ENCODE assay signal across 13 cellular contexts in genomic region chr12:116773276-116773731, GRCh38. TPM values are rescaled to one million over a fixed set of nuclear protein-coding genes. Genes with fewer than 3 reads are reported as not detected.
DNase-seq lines count a peak whose midpoint lies in the region; ATAC-seq and TF ChIP-seq lines count a peak whose summit lies in the region.
"Had no signal": no experiment of that assay in that cellular context is flagged by ENCODE, and none has a peak within 500 bp of the region (broad histone marks: within the 10 kb centered on the region; RNA-seq: fewer than 3 reads in every experiment).

No MANE protein-coding gene starts in this region.

- 61 to 70% methylated on average over 4 of the region's 4 CpGs for WGBS in lower leg skin, 2 donors

- H3K4me1 ChIP-seq in left lung, result no peaks in the 10 kb centered on the region

- TF ChIP-seq CTCF in coronary artery (IDR thresholded peaks at IDR 0.05) (no peak), left lung (IDR thresholded peaks at IDR 0.05) (no peak), lower leg skin (IDR thresholded peaks at IDR 0.05) (no peak)

- no peaks in the 10 kb centered on the region for H3K27me3 ChIP-seq in left lung

- intact Hi-C loops in left lung (cut with DNase I), result no loop called here
- intact Hi-C loops in lower leg skin (cut with DNase I; ENCODE audit: low total_unique reads), result no loop called here

- DNase-seq in EH (ENCODE audit: low read depth), result peak; percentile 48
- peak; percentile 12 for DNase-seq in HuH-7.5 (ENCODE audit: low spot score)
- peak; percentile 9 for DNase-seq in coronary artery (ENCODE audit: low spot score)
- no peak for DNase-seq in left lung
- DNase-seq in ecto neural progenitor cell (ENCODE audit: low spot score), result no peak
- DNase-seq in lower leg skin (ENCODE audit: low spot score in 2 of 2), result no peak
- DNase-seq: amygdala; NCI-H1694; occipital lobe; stimulated activated CD4-positive, alpha-beta T cell treated with anti-CD3 and anti-CD28 coated beads, Interleukin-2, amount 100 ng/mL, for 24 hours; stimulated activated naive CD8-positive, alpha-beta T cell treated with anti-CD3 and anti-CD28 coated beads, Interleukin-15, Interleukin-2, amounts not matched to agents 100 U/mL and 50 U/mL, for 24 hours had no signal

- no peaks in the 10 kb centered on the region for H3K9me3 ChIP-seq in left lung

- H3K36me3 ChIP-seq in left lung, result no peaks in the 10 kb centered on the region

- H3K27ac ChIP-seq in coronary artery (no peak overlapping the region), left lung (no peak overlapping the region)

- TF ChIP-seq POLR2A in lower leg skin (IDR thresholded peaks at IDR 0.05), result no peak

- H3K4me3 ChIP-seq in coronary artery, result no peak overlapping the region
- no peak overlapping the region for H3K4me3 ChIP-seq in left lung
- H3K4me3 ChIP-seq in lower leg skin (ENCODE audit: low read depth, poor library complexity, severe bottlenecking), result no peak overlapping the region

- ATAC-seq in left lung (peak; percentile 19), GM19351 (IDR thresholded peaks at IDR 0.05; ENCODE audit: unreplicated experiment) (no peak), HG02852 (IDR thresholded peaks at IDR 0.05; ENCODE audit: unreplicated experiment) (no peak)
- ATAC-seq: stimulated activated naive CD8-positive, alpha-beta T cell treated with anti-CD3 and anti-CD28 coated beads, Interleukin-15, Interleukin-2, amounts not matched to agents 100 U/mL and 50 U/mL, for 24 hours had no signal

RNA-seq across cellular contexts. Expression of gene RNFT2, which starts 35.2 kb away (rescaled TPM):
- total RNA-seq in left lung (1 to 10 TPM; 5.3 to 5.5 TPM), lower leg skin (1 to 10 TPM in 2 of 4 donors, under 1 TPM in 1, not detected in 1; 0.68 to 1.2 (median 1.2) TPM)

RNA-seq across cellular contexts. Expression of gene SPRING1, which starts 35.4 kb away (rescaled TPM):
- total RNA-seq in left lung (10 to 100 TPM; 70.1 to 90.5 TPM), lower leg skin (10 to 100 TPM; 18.6 to 25.3 (median 20.3) TPM)

Comparison
In these comparisons a context has a peak if more than half of its experiments do, and no peak if none do; other contexts are left out.
1. DNase-seq: peak in EH (single experiment), HuH-7.5 (single experiment) and coronary artery (single experiment); none in left lung (0 of 2), ecto neural progenitor cell (single experiment) and lower leg skin (0 of 2).